Comparison of ENCODE assay signal across 21 cellular contexts in genomic region chr13:76216729-76217128, GRCh38.
"Had no signal": no experiment of that assay in that cellular context is flagged by ENCODE, and none has a peak within 500 bp of the region (broad histone marks: within the 10 kb centered on the region; RNA-seq: fewer than 3 reads in every experiment).

No MANE protein-coding gene starts in this region.

- DNase-seq: activated CD4-positive, alpha-beta T cell treated with anti-CD3 and anti-CD28 coated beads, Interleukin-2, amount 50 U/mL, for 1 hour; activated CD4-positive, CD25-positive, alpha-beta regulatory T cell treated with anti-CD3 and anti-CD28 coated beads, Interleukin-2, amount 50 U/mL, for 72 hours; activated CD8-positive, alpha-beta memory T cell treated with anti-CD3 and anti-CD28 coated beads, Interleukin-2, amount 50 U/mL, for 4 hours; activated effector memory CD4-positive, alpha-beta T cell treated with anti-CD3 and anti-CD28 coated beads, Interleukin-2, amount 50 U/mL, for 16 hours; activated naive CD4-positive, alpha-beta T cell treated with anti-CD3 and anti-CD28 coated beads, Interleukin-2, amount 50 U/mL, for 16 hours; activated T-cell treated with anti-CD3 and anti-CD28 coated beads, Interleukin-2, amount 50 U/mL, for 48 hours; adrenal gland; caudate nucleus; dorsolateral prefrontal cortex; erythroblast; hippocampal formation; occipital lobe; posterior cingulate gyrus; stimulated activated naive CD8-positive, alpha-beta T cell treated with anti-CD3 and anti-CD28 coated beads, Interleukin-15, Interleukin-2, amounts not matched to agents 100 U/mL and 50 U/mL, for 24 hours had no signal

- H3K27me3 ChIP-seq: adrenal gland, dorsolateral prefrontal cortex, foreskin keratinocyte, tibial nerve had no signal

- H3K9me3 Mint-ChIP-seq: mesothelial cell of epicardium; T-helper 1 cell treated with Interleukin-12 subunit alpha and Interleukin-12 subunit beta and Interleukin-4 antibody, amounts not matched to agents 30 μg/mL and 1 μg/mL, for 36 hours had no signal

- H3K4me3 Mint-ChIP-seq: mesothelial cell of epicardium; T-helper 1 cell treated with Interleukin-12 subunit alpha and Interleukin-12 subunit beta and Interleukin-4 antibody, amounts not matched to agents 30 μg/mL and 1 μg/mL, for 36 hours had no signal

- H3K4me1 Mint-ChIP-seq: mesothelial cell of epicardium had no signal

- H3K27ac Mint-ChIP-seq: mesothelial cell of epicardium; T-helper 1 cell treated with Interleukin-12 subunit alpha and Interleukin-12 subunit beta and Interleukin-4 antibody, amounts not matched to agents 30 μg/mL and 1 μg/mL, for 36 hours had no signal

- H3K4me3 ChIP-seq: adrenal gland, dorsolateral prefrontal cortex, tibial nerve had no signal

- H3K36me3 Mint-ChIP-seq: mesothelial cell of epicardium had no signal

- FAIRE-seq: keratinocyte, urothelium cell line had no signal

- H3K36me3 ChIP-seq: adrenal gland, tibial nerve had no signal

- ATAC-seq: foreskin keratinocyte; left lobe of liver; stimulated activated naive CD8-positive, alpha-beta T cell treated with anti-CD3 and anti-CD28 coated beads, Interleukin-15, Interleukin-2, amounts not matched to agents 100 U/mL and 50 U/mL, for 24 hours had no signal
